9 cellular contexts compared by ENCODE assay signal in the genomic region with DNA sequence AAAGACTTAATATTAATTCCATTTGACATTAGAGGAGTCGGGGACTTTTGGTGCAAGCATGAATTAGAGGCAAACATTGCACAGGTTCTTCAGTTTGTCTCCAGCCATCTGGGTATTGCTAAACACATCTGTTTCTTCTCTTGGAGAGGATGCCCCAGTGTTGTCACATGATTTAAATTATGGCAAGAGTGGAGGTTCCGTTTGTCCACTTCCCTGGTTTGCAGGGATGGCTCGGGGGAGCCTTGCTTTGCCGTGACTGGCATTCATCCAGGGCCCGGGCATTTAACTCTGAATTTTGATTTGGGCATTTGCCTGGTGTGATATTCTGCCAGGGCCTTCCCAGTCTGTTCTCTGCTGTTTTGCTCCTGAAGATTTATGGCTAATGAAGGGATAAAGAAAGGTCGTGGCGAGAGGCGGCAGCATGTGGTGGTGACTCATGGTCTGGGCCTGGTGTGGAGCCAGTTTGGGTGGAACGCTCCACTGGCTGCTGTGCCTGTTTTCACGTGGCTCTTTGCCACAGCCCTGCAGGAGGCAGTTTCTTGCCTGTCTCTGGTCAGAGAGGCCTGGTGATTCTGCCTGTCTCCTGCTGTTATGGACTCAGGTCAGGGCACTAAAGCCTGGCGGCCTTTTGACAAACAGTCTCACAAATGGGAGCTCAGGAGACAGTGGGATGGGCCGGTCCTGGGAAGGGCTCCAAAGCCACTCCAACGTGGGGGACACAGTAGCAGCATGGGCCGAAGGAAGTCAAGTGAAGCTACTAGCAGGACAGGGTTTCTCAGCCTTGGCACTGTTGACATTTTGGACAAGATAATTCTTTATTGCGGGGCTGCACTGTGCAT.
DNase-seq lines count a peak whose midpoint lies in the region; ATAC-seq and TF ChIP-seq lines count a peak whose summit lies in the region.
"Had no signal": no experiment of that assay in that cellular context is flagged by ENCODE, and none has a peak within 500 bp of the region (broad histone marks: within the 10 kb centered on the region; RNA-seq: fewer than 3 reads in every experiment).

No MANE protein-coding gene starts in this region.

- H3K27me3 ChIP-seq in RWPE2 (ENCODE audit: insufficient read depth, poor library complexity, severe bottlenecking) = no peaks in the 10 kb centered on the region

- DNase-seq in NCI-H2107 (lab: John Stamatoyannopoulos, UW) = peak; percentile 8
- no peak for DNase-seq in NCI-H2107 treated with DMSO at 0.1 percent for 48 hours (lab: John Stamatoyannopoulos, UW; ENCODE audit: unreplicated experiment)
- peak; percentile 80 for DNase-seq in RWPE2 (ENCODE audit: low spot score)
- peak; percentile 96 for DNase-seq in fibroblast of pulmonary artery (ENCODE audit: low read depth)
- DNase-seq in non-pigmented ciliary epithelial cell (ENCODE audit: low read depth) = peak; percentile 88
- DNase-seq in activated CD8-positive, alpha-beta memory T cell treated with anti-CD3 and anti-CD28 coated beads for 24 hours = no peak
- DNase-seq: activated B cell treated with CpG ODN at 0.5 μM for 24 hours had no signal

- peak overlapping the region; percentile 87 for H3K27ac ChIP-seq in RWPE2 (ENCODE audit: poor library complexity, severe bottlenecking)

- no peaks in the 10 kb centered on the region for H3K36me3 ChIP-seq in RWPE2 (ENCODE audit: low read depth)

- H3K4me1 ChIP-seq in RWPE2 (ENCODE audit: insufficient read depth, poor library complexity, severe bottlenecking) = peaks cover 36% of the 10 kb centered on the region

- peak; percentile 72 for ATAC-seq in RWPE2 (ENCODE audit: low read depth)
- no peak for ATAC-seq in GM21528 (IDR thresholded peaks at IDR 0.05; ENCODE audit: low FRiP score, unreplicated experiment)
- ATAC-seq in GM18520 (IDR thresholded peaks at IDR 0.05; ENCODE audit: unreplicated experiment) = no peak

- TF ChIP-seq CTCF in RWPE2 (IDR thresholded peaks at IDR 0.05; ENCODE audit: poor library complexity, severe bottlenecking) (no peak), fibroblast of pulmonary artery (IDR thresholded peaks at IDR 0.05; ENCODE audit: low read length, missing control alignments) (no peak)

- H3K9me3 ChIP-seq in RWPE2 (ENCODE audit: severe bottlenecking) = no peaks in the 10 kb centered on the region

- H3K4me3 ChIP-seq in RWPE2 (ENCODE audit: severe bottlenecking) = no peak overlapping the region
- H3K4me3 ChIP-seq in fibroblast of pulmonary artery (replicated peaks; ENCODE audit: low read depth, low read length) = peak overlapping the region; percentile 7

Comparison
In these comparisons a context has a peak if more than half of its experiments do, and no peak if none do; other contexts are left out.
1. DNase-seq: peak in NCI-H2107 (single experiment), RWPE2 (single experiment), fibroblast of pulmonary artery (single experiment) and non-pigmented ciliary epithelial cell (single experiment); none in NCI-H2107 treated with DMSO at 0.1 percent for 48 hours (single experiment) and activated CD8-positive, alpha-beta memory T cell treated with anti-CD3 and anti-CD28 coated beads for 24 hours (single experiment).